1 cellular context compared by ENCODE assay signal in genomic region chr3:42547401-42547945, GRCh38.
TF ChIP-seq lines count a peak whose summit lies in the region.

No MANE protein-coding gene starts in this region.

TF ChIP-seq in WTC11, 78 proteins besides CTCF, POLR2A, EP300 and RAD21:
- TF ChIP-seq ZNF512 (CRISPR knock-in tag; IDR thresholded peaks at IDR 0.05; ENCODE audit: borderline replicate concordance) = no peak
TF ChIP-seq in WTC11: peak in this region for 0.
